Comparison of ENCODE assay signal across 19 cellular contexts in the genomic region with DNA sequence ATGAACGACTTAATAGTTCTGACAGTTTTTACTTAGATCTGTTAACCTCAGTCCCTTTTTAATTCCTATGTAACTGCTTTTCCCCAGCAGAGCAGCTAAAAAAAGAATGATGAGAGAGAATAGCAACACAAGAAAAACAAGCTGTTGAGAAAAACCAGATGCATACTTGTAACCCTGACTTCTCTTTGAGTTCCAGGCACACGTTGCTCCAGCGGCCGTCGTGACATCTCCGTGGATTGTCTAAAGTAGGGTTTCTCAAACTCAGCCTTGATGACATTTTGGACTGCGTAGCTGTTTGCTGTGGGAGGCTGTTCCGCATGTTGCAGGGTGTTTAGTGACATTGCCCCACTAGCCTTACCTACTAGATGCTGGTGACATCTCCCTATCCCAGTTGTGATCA.
"Had no signal": no experiment of that assay in that cellular context is flagged by ENCODE, and none has a peak within 500 bp of the region (broad histone marks: within the 10 kb centered on the region; RNA-seq: fewer than 3 reads in every experiment).

No MANE protein-coding gene starts in this region.

- H3K27ac Mint-ChIP-seq: activated CD4-positive, alpha-beta T cell treated with anti-CD3 and anti-CD28 coated beads, Interleukin-2, amount 10 ng/mL, durations not matched to agents 24 days and 14 days; activated CD8-positive, alpha-beta T cell treated with anti-CD3 and anti-CD28 coated beads for 36 hours; activated T-helper 17 cell treated with anti-CD3 and anti-CD28 coated beads, Interleukin-2, amount 50 U/mL, for 72 hours; neural progenitor cell had no signal

- ATAC-seq: activated CD8-positive, alpha-beta T cell treated with anti-CD3 and anti-CD28 coated beads for 36 hours; activated T-helper 17 cell treated with anti-CD3 and anti-CD28 coated beads, Interleukin-2, amount 50 U/mL, for 72 hours had no signal

- H3K36me3 ChIP-seq: neural progenitor cell, thyroid gland had no signal

- H3K4me3 Mint-ChIP-seq: activated CD4-positive, alpha-beta T cell treated with anti-CD3 and anti-CD28 coated beads, Interleukin-2, amount 10 ng/mL, durations not matched to agents 24 days and 14 days; activated CD8-positive, alpha-beta T cell treated with anti-CD3 and anti-CD28 coated beads for 36 hours; activated T-helper 17 cell treated with anti-CD3 and anti-CD28 coated beads, Interleukin-2, amount 50 U/mL, for 72 hours; brain; neural progenitor cell had no signal

- H3K36me3 Mint-ChIP-seq: neural progenitor cell had no signal

- H3K9me3 Mint-ChIP-seq: activated CD4-positive, alpha-beta T cell treated with anti-CD3 and anti-CD28 coated beads, Interleukin-2, amount 10 ng/mL, durations not matched to agents 24 days and 14 days; activated CD8-positive, alpha-beta T cell treated with anti-CD3 and anti-CD28 coated beads for 36 hours; activated T-helper 17 cell treated with anti-CD3 and anti-CD28 coated beads, Interleukin-2, amount 50 U/mL, for 72 hours; brain; naive B cell; neural progenitor cell had no signal

- H3K4me1 Mint-ChIP-seq: activated CD4-positive, alpha-beta T cell treated with anti-CD3 and anti-CD28 coated beads, Interleukin-2, amount 10 ng/mL, durations not matched to agents 24 days and 14 days; activated T-helper 17 cell treated with anti-CD3 and anti-CD28 coated beads, Interleukin-2, amount 50 U/mL, for 72 hours; neural progenitor cell had no signal

- H3K27ac ChIP-seq: coronary artery, neural progenitor cell, SK-N-MC, thyroid gland had no signal

- H3K9ac ChIP-seq: neural progenitor cell had no signal

- H3K9me3 ChIP-seq: thyroid gland had no signal

- H3K27me3 Mint-ChIP-seq: activated CD4-positive, alpha-beta T cell treated with anti-CD3 and anti-CD28 coated beads, Interleukin-2, amount 10 ng/mL, durations not matched to agents 24 days and 14 days; activated CD8-positive, alpha-beta T cell treated with anti-CD3 and anti-CD28 coated beads for 36 hours; activated T-helper 17 cell treated with anti-CD3 and anti-CD28 coated beads, Interleukin-2, amount 50 U/mL, for 72 hours; brain; naive B cell had no signal

- DNase-seq: activated CD4-positive, alpha-beta T cell treated with anti-CD3 and anti-CD28 coated beads, Interleukin-2, amount 10 ng/mL, durations not matched to agents 24 days and 14 days; activated CD8-positive, alpha-beta T cell treated with anti-CD3 and anti-CD28 coated beads for 36 hours; activated naive CD4-positive, alpha-beta T cell; activated T-cell treated with anti-CD3 and anti-CD28 coated beads, Interleukin-2, amount 50 U/mL, for 1 hour; anterior cingulate cortex; hypothalamus; islet precursor cell; naive B cell; stimulated activated CD4-positive, alpha-beta T cell treated with anti-CD3 and anti-CD28 coated beads, Interleukin-1b, Interleukin-23, amount 100 ng/mL, for 48 hours; stimulated activated CD8-positive, alpha-beta memory T cell treated with anti-CD3 and anti-CD28 coated beads, Interleukin-4, amount 100 ng/mL, for 48 hours; stimulated activated naive CD4-positive, alpha-beta T cell; T-helper 1 cell; T-helper 9 cell; thyroid gland had no signal

- H3K4me2 ChIP-seq: neural progenitor cell had no signal

- H3K4me1 ChIP-seq: neural progenitor cell had no signal

- H3K4me3 ChIP-seq: coronary artery, neural progenitor cell, SK-N-MC, thyroid gland had no signal

- H3K27me3 ChIP-seq: neural progenitor cell, thyroid gland had no signal
